Comparison of ENCODE assay signal across 15 cellular contexts in genomic region chr3:177420643-177421042, GRCh38.
DNase-seq lines count a peak whose midpoint lies in the region; ATAC-seq and TF ChIP-seq lines count a peak whose summit lies in the region.
"Had no signal": no experiment of that assay in that cellular context is flagged by ENCODE, and none has a peak within 500 bp of the region (broad histone marks: within the 10 kb centered on the region; RNA-seq: fewer than 3 reads in every experiment).

No MANE protein-coding gene starts in this region.

- no peak for TF ChIP-seq POLR2A in suprapubic skin (IDR thresholded peaks at IDR 0.05)

- H3K36me3 Mint-ChIP-seq in activated naive CD8-positive, alpha-beta T cell treated with anti-CD3 and anti-CD28 coated beads for 36 hours, result no peaks in the 10 kb centered on the region
- H3K36me3 Mint-ChIP-seq in activated naive CD8-positive, alpha-beta T cell treated with anti-CD3 and anti-CD28 coated beads, Interleukin-2, amount 50 U/mL, for 24 hours (ENCODE audit: low read depth), result no peaks in the 10 kb centered on the region
- H3K36me3 Mint-ChIP-seq: memory B cell had no signal

- H3K27ac ChIP-seq in suprapubic skin, result peak overlapping the region; percentile 24
- H3K27ac ChIP-seq: parathyroid adenoma had no signal

- H3K4me3 Mint-ChIP-seq in activated naive CD8-positive, alpha-beta T cell treated with anti-CD3 and anti-CD28 coated beads for 36 hours, result no peak overlapping the region
- H3K4me3 Mint-ChIP-seq in activated naive CD8-positive, alpha-beta T cell treated with anti-CD3 and anti-CD28 coated beads, Interleukin-2, amount 50 U/mL, for 24 hours, result no peak overlapping the region
- H3K4me3 Mint-ChIP-seq: activated CD4-positive, alpha-beta T cell treated with anti-CD3 and anti-CD28 coated beads, Interleukin-2, amount 10 ng/mL, durations not matched to agents 24 days and 14 days; central memory CD8-positive, alpha-beta T cell; memory B cell had no signal

- H3K27me3 Mint-ChIP-seq in activated naive CD8-positive, alpha-beta T cell treated with anti-CD3 and anti-CD28 coated beads for 36 hours, result no peaks in the 10 kb centered on the region
- no peaks in the 10 kb centered on the region for H3K27me3 Mint-ChIP-seq in activated naive CD8-positive, alpha-beta T cell treated with anti-CD3 and anti-CD28 coated beads, Interleukin-2, amount 50 U/mL, for 24 hours
- H3K27me3 Mint-ChIP-seq: activated CD4-positive, alpha-beta T cell treated with anti-CD3 and anti-CD28 coated beads, Interleukin-2, amount 10 ng/mL, durations not matched to agents 24 days and 14 days; central memory CD8-positive, alpha-beta T cell had no signal

- H3K9me3 Mint-ChIP-seq in activated naive CD8-positive, alpha-beta T cell treated with anti-CD3 and anti-CD28 coated beads for 36 hours, result no peaks in the 10 kb centered on the region
- H3K9me3 Mint-ChIP-seq in activated naive CD8-positive, alpha-beta T cell treated with anti-CD3 and anti-CD28 coated beads, Interleukin-2, amount 50 U/mL, for 24 hours, result no peaks in the 10 kb centered on the region
- H3K9me3 Mint-ChIP-seq: central memory CD8-positive, alpha-beta T cell; memory B cell had no signal

- DNase-seq in activated naive CD8-positive, alpha-beta T cell treated with anti-CD3 and anti-CD28 coated beads for 36 hours, result no peak
- no peak for DNase-seq in activated naive CD8-positive, alpha-beta T cell treated with anti-CD3 and anti-CD28 coated beads, Interleukin-2, amount 50 U/mL, for 24 hours
- peak; percentile 26 for DNase-seq in RPMI7951 (ENCODE audit: low read depth)
- peak; percentile 19 for DNase-seq in fibroblast of pulmonary artery (ENCODE audit: low read depth)
- no peak for DNase-seq in suprapubic skin (ENCODE audit: low spot score in 2 of 2)
- DNase-seq in NCI-H1436 treated with DMSO at 0.1 percent for 48 hours (lab: John Stamatoyannopoulos, UW), result no peak
- DNase-seq: activated effector memory CD4-positive, alpha-beta T cell treated with anti-CD3 and anti-CD28 coated beads, Interleukin-2, amount 50 U/mL, for 16 hours; AML-193; NCI-H510A had no signal

- H3K27me3 ChIP-seq in suprapubic skin, result no peaks in the 10 kb centered on the region

- H3K4me3 ChIP-seq in fibroblast of pulmonary artery (replicated peaks; ENCODE audit: low read depth, low read length) (no peak overlapping the region), suprapubic skin (no peak overlapping the region)

- no peak for TF ChIP-seq EP300 in suprapubic skin (IDR thresholded peaks at IDR 0.05)

- H3K27ac Mint-ChIP-seq in activated naive CD8-positive, alpha-beta T cell treated with anti-CD3 and anti-CD28 coated beads for 36 hours, result peak overlapping the region; percentile 80
- H3K27ac Mint-ChIP-seq in activated naive CD8-positive, alpha-beta T cell treated with anti-CD3 and anti-CD28 coated beads, Interleukin-2, amount 50 U/mL, for 24 hours, result no peak overlapping the region
- H3K27ac Mint-ChIP-seq: memory B cell had no signal

- peaks cover 19% of the 10 kb centered on the region for H3K4me1 ChIP-seq in suprapubic skin

- H3K9me3 ChIP-seq in suprapubic skin, result no peaks in the 10 kb centered on the region

- WGBS in suprapubic skin, result 44% methylated on average over 2 of the region's 2 CpGs

- ATAC-seq in activated naive CD8-positive, alpha-beta T cell treated with anti-CD3 and anti-CD28 coated beads, Interleukin-2, amount 50 U/mL, for 24 hours, result no peak
- ATAC-seq in HG03442 (IDR thresholded peaks at IDR 0.05; ENCODE audit: unreplicated experiment), result no peak
- no peak for ATAC-seq in HG03097 (IDR thresholded peaks at IDR 0.05; ENCODE audit: low FRiP score, unreplicated experiment)

- TF ChIP-seq CTCF in fibroblast of pulmonary artery (IDR thresholded peaks at IDR 0.05; ENCODE audit: low read length, missing control alignments) (no peak), suprapubic skin (IDR thresholded peaks at IDR 0.05) (no peak)

- H3K36me3 ChIP-seq in suprapubic skin, result no peaks in the 10 kb centered on the region

- H3K4me1 Mint-ChIP-seq in activated naive CD8-positive, alpha-beta T cell treated with anti-CD3 and anti-CD28 coated beads for 36 hours, result peaks cover 34% of the 10 kb centered on the region
- peaks cover 30% of the 10 kb centered on the region for H3K4me1 Mint-ChIP-seq in activated naive CD8-positive, alpha-beta T cell treated with anti-CD3 and anti-CD28 coated beads, Interleukin-2, amount 50 U/mL, for 24 hours

Comparison
In these comparisons a context has a peak if more than half of its experiments do, and no peak if none do; other contexts are left out.
1. DNase-seq: peak in RPMI7951 (single experiment) and fibroblast of pulmonary artery (single experiment); none in activated naive CD8-positive, alpha-beta T cell treated with anti-CD3 and anti-CD28 coated beads for 36 hours (single experiment), activated naive CD8-positive, alpha-beta T cell treated with anti-CD3 and anti-CD28 coated beads, Interleukin-2, amount 50 U/mL, for 24 hours (single experiment), suprapubic skin (0 of 2) and NCI-H1436 treated with DMSO at 0.1 percent for 48 hours (single experiment).